Comparison of ENCODE assay signal across 15 cellular contexts in the genomic region with DNA sequence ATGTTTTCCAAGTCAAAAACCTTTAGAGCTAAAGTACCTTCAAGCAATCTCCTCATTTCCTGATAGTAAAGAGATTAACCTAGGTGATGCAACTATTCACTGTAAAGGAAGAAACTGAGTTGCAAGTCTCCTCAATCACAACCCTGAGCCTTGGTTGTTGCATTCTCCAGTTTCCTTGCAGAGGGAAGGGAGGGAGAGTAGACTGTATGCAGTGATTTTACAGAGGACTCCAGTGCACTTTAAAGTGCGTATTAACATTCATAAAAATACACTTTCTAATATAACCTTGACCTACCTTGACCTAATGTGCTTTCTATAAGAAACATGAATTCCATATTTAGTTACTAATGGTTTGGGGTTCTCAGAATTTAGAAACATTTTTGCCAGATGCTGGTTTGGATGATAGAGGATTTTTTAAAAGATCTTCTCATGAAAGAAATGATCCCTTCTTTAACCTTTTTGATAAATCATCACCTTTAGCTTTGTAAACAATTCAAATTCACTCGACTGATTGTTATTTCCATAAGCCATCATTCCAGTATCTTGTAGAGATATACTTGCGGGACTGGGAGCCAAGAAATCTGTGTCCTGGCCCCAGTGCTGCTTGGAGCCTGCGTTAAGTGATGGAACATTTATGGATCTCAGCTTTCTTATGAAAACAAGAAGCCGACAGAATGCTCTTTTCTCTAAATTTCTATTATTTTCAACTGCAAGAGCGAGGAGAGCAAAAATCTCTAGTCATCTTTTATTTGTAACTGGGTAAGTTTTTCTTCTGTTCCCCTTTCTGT.
A peak's percentile ranks its signal among the peaks of the same experiment; 100 is the strongest.
DNase-seq lines count a peak whose midpoint lies in the region; ATAC-seq and TF ChIP-seq lines count a peak whose summit lies in the region.
"Had no signal": no experiment of that assay in that cellular context is flagged by ENCODE, and none has a peak within 500 bp of the region (broad histone marks: within the 10 kb centered on the region; RNA-seq: fewer than 3 reads in every experiment).

No MANE protein-coding gene starts in this region.

- peaks cover 10% of the 10 kb centered on the region for H3K9me3 Mint-ChIP-seq in osteocyte (ENCODE audit: unreplicated experiment)
- no peaks in the 10 kb centered on the region for H3K9me3 Mint-ChIP-seq in activated T-helper 1 cell treated with anti-CD3 and anti-CD28 coated beads, Interleukin-12 subunit alpha, Interleukin-12 subunit beta, Interleukin-2, Interleukin-4 antibody, amounts not matched to agents 30 ng/mL and 10 ng/mL and 1 ng/mL, durations not matched to agents 14 hours and 24 hours and 36 hours
- no peaks in the 10 kb centered on the region for H3K9me3 Mint-ChIP-seq in activated CD8-positive, alpha-beta T cell treated with anti-CD3 and anti-CD28 coated beads, Interleukin-2, amount 10 ng/mL, durations not matched to agents 7 days and 5 days (ENCODE audit: insufficient read depth)

- no peak overlapping the region for H2AK9ac ChIP-seq in IMR-90 (replicated peaks; ENCODE audit: low read depth, low read length, poor library complexity)

- no peak for TF ChIP-seq POLR2A in IMR-90 (IDR thresholded peaks at IDR 0.05; ENCODE audit: low read depth, low read length)

- H2BK12ac ChIP-seq in mesenchymal stem cell (ENCODE audit: low read length in 2 of 2), result no peak overlapping the region

- no peaks in the 10 kb centered on the region for H3K27me3 ChIP-seq in IMR-90 (ENCODE audit: control insufficient read depth, insufficient read depth, low read length)
- H3K27me3 ChIP-seq in mesenchymal stem cell (ENCODE audit: control insufficient read depth in 1 of 2, insufficient read depth in 1 of 2, low read length in 2 of 2), result no peaks in the 10 kb centered on the region

- peaks cover 10% of the 10 kb centered on the region for H3K4me1 Mint-ChIP-seq in osteocyte (ENCODE audit: unreplicated experiment)
- H3K4me1 Mint-ChIP-seq in activated T-helper 1 cell treated with anti-CD3 and anti-CD28 coated beads, Interleukin-12 subunit alpha, Interleukin-12 subunit beta, Interleukin-2, Interleukin-4 antibody, amounts not matched to agents 30 ng/mL and 10 ng/mL and 1 ng/mL, durations not matched to agents 14 hours and 24 hours and 36 hours (ENCODE audit: low read depth), result no peaks in the 10 kb centered on the region
- no peaks in the 10 kb centered on the region for H3K4me1 Mint-ChIP-seq in activated CD8-positive, alpha-beta T cell treated with anti-CD3 and anti-CD28 coated beads, Interleukin-2, amount 10 ng/mL, durations not matched to agents 7 days and 5 days (ENCODE audit: low read depth)
- H3K4me1 Mint-ChIP-seq: CD8-positive, alpha-beta memory T cell had no signal

- CTCF ChIA-PET in IMR-90 (lab: Yijun Ruan, JAX), result interaction anchor here (0.7 kb wide), 2 partner anchors 19 to 166 kb away, joined by 3 to 4 read pairs; no protein-coding TSS in a partner anchor
- CTCF ChIA-PET in activated CD8-positive, alpha-beta T cell treated with anti-CD3 and anti-CD28 coated beads, Interleukin-2, amount 10 ng/mL, durations not matched to agents 7 days and 5 days (lab: Charles Lee), result interaction anchor here (1.3 kb wide), 1 partner anchor 8 kb away, joined by 3 read pairs; no protein-coding TSS in a partner anchor

- H3K9ac ChIP-seq in IMR-90 (ENCODE audit: low read depth, low read length) (no peak overlapping the region; the same call in 1 of the 2 replicates), mesenchymal stem cell (ENCODE audit: low read length) (peak overlapping the region; percentile 45)

- peaks cover 8% of the 10 kb centered on the region for H3K36me3 Mint-ChIP-seq in osteocyte (ENCODE audit: unreplicated experiment)
- H3K36me3 Mint-ChIP-seq in activated T-helper 1 cell treated with anti-CD3 and anti-CD28 coated beads, Interleukin-12 subunit alpha, Interleukin-12 subunit beta, Interleukin-2, Interleukin-4 antibody, amounts not matched to agents 30 ng/mL and 10 ng/mL and 1 ng/mL, durations not matched to agents 14 hours and 24 hours and 36 hours (ENCODE audit: low read depth), result no peaks in the 10 kb centered on the region
- H3K36me3 Mint-ChIP-seq in activated CD8-positive, alpha-beta T cell treated with anti-CD3 and anti-CD28 coated beads, Interleukin-2, amount 10 ng/mL, durations not matched to agents 7 days and 5 days (ENCODE audit: low read depth), result no peaks in the 10 kb centered on the region
- H3K36me3 Mint-ChIP-seq: CD14-positive monocyte; CD8-positive, alpha-beta memory T cell had no signal

- peak; percentile 39 for ATAC-seq in Right ventricle myocardium inferior
- ATAC-seq in IMR-90 (ENCODE audit: low read depth), result no peak
- no peak for ATAC-seq in activated CD8-positive, alpha-beta T cell treated with anti-CD3 and anti-CD28 coated beads, Interleukin-2, amount 10 ng/mL, durations not matched to agents 7 days and 5 days
- ATAC-seq in HG02588 (IDR thresholded peaks at IDR 0.05; ENCODE audit: unreplicated experiment), result no peak
- ATAC-seq: HCT116 had no signal

- H3K4me2 ChIP-seq in IMR-90 (ENCODE audit: low read depth, low read length), result no peak overlapping the region
- H3K4me2 ChIP-seq in mesenchymal stem cell (ENCODE audit: low read length, poor library complexity, severe bottlenecking), result no peak overlapping the region

- H3K23ac ChIP-seq in IMR-90 (ENCODE audit: low read depth, low read length), result no peak overlapping the region
- H3K23ac ChIP-seq in mesenchymal stem cell (ENCODE audit: low read length in 2 of 2), result no peak overlapping the region

- TF ChIP-seq RAD21 in IMR-90 (IDR thresholded peaks at IDR 0.05; ENCODE audit: low read length), result no peak

- H2BK20ac ChIP-seq in IMR-90 (ENCODE audit: low read depth, low read length), result no peak overlapping the region

- H3K27ac Mint-ChIP-seq in osteocyte (ENCODE audit: unreplicated experiment), result peak overlapping the region; percentile 2
- no peak overlapping the region for H3K27ac Mint-ChIP-seq in activated T-helper 1 cell treated with anti-CD3 and anti-CD28 coated beads, Interleukin-12 subunit alpha, Interleukin-12 subunit beta, Interleukin-2, Interleukin-4 antibody, amounts not matched to agents 30 ng/mL and 10 ng/mL and 1 ng/mL, durations not matched to agents 14 hours and 24 hours and 36 hours
- H3K27ac Mint-ChIP-seq in activated CD8-positive, alpha-beta T cell treated with anti-CD3 and anti-CD28 coated beads, Interleukin-2, amount 10 ng/mL, durations not matched to agents 7 days and 5 days, result no peak overlapping the region
- H3K27ac Mint-ChIP-seq: CD14-positive monocyte; CD8-positive, alpha-beta memory T cell had no signal

- H3K4me3 ChIP-seq in IMR-90 (ENCODE audit: insufficient read depth, low read depth, low read length) (no peak overlapping the region), mesenchymal stem cell (ENCODE audit: insufficient read depth in 1 of 2, low read depth in 1 of 2, low read length in 2 of 2) (no peak overlapping the region)

- no peak overlapping the region for H4K8ac ChIP-seq in IMR-90 (ENCODE audit: low read depth in 2 of 2, low read length in 2 of 2)
- no peak overlapping the region for H4K8ac ChIP-seq in mesenchymal stem cell (ENCODE audit: low read length)

- no peak overlapping the region for H2AFZ ChIP-seq in IMR-90 (replicated peaks; ENCODE audit: low read length, poor library complexity)
- H2AFZ ChIP-seq in mesenchymal stem cell (ENCODE audit: low read depth, low read length), result no peak overlapping the region

- TF ChIP-seq CTCF in IMR-90 (conservative IDR thresholded peaks at IDR 0.05; ENCODE audit: low read depth, low read length), result no peak
- no peak for TF ChIP-seq CTCF in osteocyte (IDR thresholded peaks at IDR 0.05)

- intact Hi-C loops in Right ventricle myocardium inferior (cut with DNase I), result no loop called here
- intact Hi-C loops in cardiac septum (cut with DNase I), result no loop called here
- intact Hi-C loops in IMR-90 (cut with micrococcal nuclease), result no loop called here
- intact Hi-C loops in activated T-helper 1 cell treated with anti-CD3 and anti-CD28 coated beads, Interleukin-12 subunit alpha, Interleukin-12 subunit beta, Interleukin-2, Interleukin-4 antibody, amounts not matched to agents 30 ng/mL and 10 ng/mL and 1 ng/mL, durations not matched to agents 14 hours and 24 hours and 36 hours (cut with micrococcal nuclease), result no loop called here

- H4K91ac ChIP-seq in IMR-90 (ENCODE audit: insufficient read depth, low read depth, low read length) (no peak overlapping the region), mesenchymal stem cell (ENCODE audit: low read length) (no peak overlapping the region)

- in situ Hi-C loops in IMR-90 (cut with MboI; ENCODE audit: low sequenced_read_pairs), result no loop called here

- H4K20me1 ChIP-seq in IMR-90 (ENCODE audit: insufficient read depth, low read length), result no peaks in the 10 kb centered on the region

- H4K5ac ChIP-seq in IMR-90 (ENCODE audit: low read depth, low read length), result peak overlapping the region; percentile 39; the same call in 1 of the 2 replicates

- H3K14ac ChIP-seq in IMR-90 (replicated peaks; ENCODE audit: low read depth, low read length) (no peak overlapping the region; the same call in 1 of the 2 replicates), mesenchymal stem cell (ENCODE audit: low read length in 2 of 2) (no peak overlapping the region)

- dilution Hi-C loops in IMR-90 (cut with HindIII; ENCODE audit: low sequenced_read_pairs, unreplicated experiment), result no loop called here

- H2BK15ac ChIP-seq in IMR-90 (ENCODE audit: low read depth, low read length), result no peak overlapping the region
- no peak overlapping the region for H2BK15ac ChIP-seq in mesenchymal stem cell (ENCODE audit: low read depth, poor library complexity, severe bottlenecking)

- H3K56ac ChIP-seq in IMR-90 (ENCODE audit: extremely low read depth, insufficient read depth, low read length), result no peak overlapping the region

- no peaks in the 10 kb centered on the region; the same call in 1 of the 2 replicates for H3K9me1 ChIP-seq in IMR-90 (ENCODE audit: insufficient read depth, low read length)

- H3K27me3 Mint-ChIP-seq in osteocyte (ENCODE audit: unreplicated experiment), result no peaks in the 10 kb centered on the region
- H3K27me3 Mint-ChIP-seq in activated T-helper 1 cell treated with anti-CD3 and anti-CD28 coated beads, Interleukin-12 subunit alpha, Interleukin-12 subunit beta, Interleukin-2, Interleukin-4 antibody, amounts not matched to agents 30 ng/mL and 10 ng/mL and 1 ng/mL, durations not matched to agents 14 hours and 24 hours and 36 hours (ENCODE audit: insufficient read depth), result no peaks in the 10 kb centered on the region
- H3K27me3 Mint-ChIP-seq in activated CD8-positive, alpha-beta T cell treated with anti-CD3 and anti-CD28 coated beads, Interleukin-2, amount 10 ng/mL, durations not matched to agents 7 days and 5 days (ENCODE audit: low read depth), result peaks cover 2% of the 10 kb centered on the region
- H3K27me3 Mint-ChIP-seq: CD8-positive, alpha-beta memory T cell had no signal

- H3K4me3 Mint-ChIP-seq in osteocyte (ENCODE audit: unreplicated experiment), result no peak overlapping the region
- no peak overlapping the region for H3K4me3 Mint-ChIP-seq in activated T-helper 1 cell treated with anti-CD3 and anti-CD28 coated beads, Interleukin-12 subunit alpha, Interleukin-12 subunit beta, Interleukin-2, Interleukin-4 antibody, amounts not matched to agents 30 ng/mL and 10 ng/mL and 1 ng/mL, durations not matched to agents 14 hours and 24 hours and 36 hours
- H3K4me3 Mint-ChIP-seq in activated CD8-positive, alpha-beta T cell treated with anti-CD3 and anti-CD28 coated beads, Interleukin-2, amount 10 ng/mL, durations not matched to agents 7 days and 5 days, result no peak overlapping the region
- H3K4me3 Mint-ChIP-seq: CD14-positive monocyte; CD8-positive, alpha-beta memory T cell had no signal

- BruUV-seq in IMR-90 (replicated peaks; lab: Mats Ljungman, UMichigan), result no TSS peak

- DNase-seq in Right ventricle myocardium inferior (ENCODE audit: missing footprints), result no peak
- no peak for DNase-seq in cardiac septum (ENCODE audit: low spot score)
- DNase-seq in IMR-90, result no peak
- DNase-seq in mesenchymal stem cell, result no peak
- DNase-seq in osteocyte (ENCODE audit: extremely low spot score, unreplicated experiment), result no peak
- no peak for DNase-seq in activated T-helper 1 cell treated with anti-CD3 and anti-CD28 coated beads, Interleukin-12 subunit alpha, Interleukin-12 subunit beta, Interleukin-2, Interleukin-4 antibody, amounts not matched to agents 30 ng/mL and 10 ng/mL and 1 ng/mL, durations not matched to agents 14 hours and 24 hours and 36 hours (ENCODE audit: low spot score)
- DNase-seq in activated CD8-positive, alpha-beta T cell treated with anti-CD3 and anti-CD28 coated beads, Interleukin-2, amount 10 ng/mL, durations not matched to agents 7 days and 5 days, result no peak
- DNase-seq: Caco-2; CD8-positive, alpha-beta memory T cell; DND-41; GF-D8 had no signal

- no peak overlapping the region for H2BK5ac ChIP-seq in IMR-90 (ENCODE audit: low read depth, low read length, poor library complexity, severe bottlenecking)
- no peak overlapping the region for H2BK5ac ChIP-seq in mesenchymal stem cell (ENCODE audit: low read depth, low read length, poor library complexity, severe bottlenecking)

- no CpG with 5 or more reads among the region's 6 CpGs for WGBS in IMR-90 (ENCODE audit: extremely low coverage in 2 of 2, insufficient read length in 1 of 2), 2 experiments
- WGBS in mesenchymal stem cell, result 97% methylated on average over 3 of the region's 6 CpGs

- H3K4ac ChIP-seq in IMR-90 (ENCODE audit: low read depth, low read length) (no peak overlapping the region), mesenchymal stem cell (ENCODE audit: low read depth in 1 of 2, low read length in 2 of 2) (no peak overlapping the region)

- H3K27ac ChIP-seq in IMR-90 (ENCODE audit: insufficient read depth, low read length) (no peak overlapping the region), mesenchymal stem cell (ENCODE audit: low read length, poor library complexity, severe bottlenecking) (no peak overlapping the region)
- H3K27ac ChIP-seq: 22Rv1 had no signal

- peak overlapping the region; percentile 41 for H3K18ac ChIP-seq in IMR-90 (ENCODE audit: low read depth, low read length)
- H3K18ac ChIP-seq in mesenchymal stem cell (ENCODE audit: low read depth in 1 of 2, low read length in 2 of 2), result no peak overlapping the region

- peaks cover 9% of the 10 kb centered on the region for H3K4me1 ChIP-seq in IMR-90 (ENCODE audit: control insufficient read depth, insufficient read depth, low read length)
- no peaks in the 10 kb centered on the region for H3K4me1 ChIP-seq in mesenchymal stem cell (ENCODE audit: control insufficient read depth, insufficient read depth, low read depth, low read length)
- H3K4me1 ChIP-seq: Caco-2 had no signal

- POLR2A ChIA-PET in IMR-90 (lab: Charles Lee; ENCODE audit: unreplicated experiment), result no interaction called here
- POLR2A ChIA-PET in activated CD8-positive, alpha-beta T cell treated with anti-CD3 and anti-CD28 coated beads, Interleukin-2, amount 10 ng/mL, durations not matched to agents 7 days and 5 days (lab: Charles Lee), result no interaction called here

- H2AK5ac ChIP-seq in IMR-90 (ENCODE audit: low read depth, low read length), result no peak overlapping the region
- no peak overlapping the region for H2AK5ac ChIP-seq in mesenchymal stem cell (ENCODE audit: low read length, severe bottlenecking)

- H3K9me3 ChIP-seq in IMR-90 (ENCODE audit: control insufficient read depth, insufficient read depth, low read length), result no peaks in the 10 kb centered on the region
- H3K9me3 ChIP-seq in mesenchymal stem cell (ENCODE audit: control insufficient read depth, low read length), result no peaks in the 10 kb centered on the region
- H3K9me3 ChIP-seq: Caco-2 had no signal

- H3K79me1 ChIP-seq in IMR-90 (ENCODE audit: low read depth in 1 of 2, low read length in 2 of 2) (peaks cover 0 to 7% of the 10 kb centered on the region in 2 experiments; a peak in 1 of 4 replicates), mesenchymal stem cell (replicated peaks; ENCODE audit: low read length, poor library complexity, severe bottlenecking) (peaks cover 6% of the 10 kb centered on the region)

- H2BK120ac ChIP-seq in IMR-90 (ENCODE audit: low read depth, low read length) (0 out of 2 replicates have a peak overlapping the region, but pooled peaks have one; percentile 6), mesenchymal stem cell (ENCODE audit: low read depth, low read length) (no peak overlapping the region)

- H3K36me3 ChIP-seq in IMR-90 (ENCODE audit: control insufficient read depth, insufficient read depth, low read length), result no peaks in the 10 kb centered on the region
- H3K36me3 ChIP-seq in mesenchymal stem cell (ENCODE audit: control insufficient read depth in 1 of 2, insufficient read depth in 2 of 2, low read depth in 1 of 2, low read length in 2 of 2), result no peaks in the 10 kb centered on the region
